ENCODE assay signal across 29 cellular contexts in the genomic region with DNA sequence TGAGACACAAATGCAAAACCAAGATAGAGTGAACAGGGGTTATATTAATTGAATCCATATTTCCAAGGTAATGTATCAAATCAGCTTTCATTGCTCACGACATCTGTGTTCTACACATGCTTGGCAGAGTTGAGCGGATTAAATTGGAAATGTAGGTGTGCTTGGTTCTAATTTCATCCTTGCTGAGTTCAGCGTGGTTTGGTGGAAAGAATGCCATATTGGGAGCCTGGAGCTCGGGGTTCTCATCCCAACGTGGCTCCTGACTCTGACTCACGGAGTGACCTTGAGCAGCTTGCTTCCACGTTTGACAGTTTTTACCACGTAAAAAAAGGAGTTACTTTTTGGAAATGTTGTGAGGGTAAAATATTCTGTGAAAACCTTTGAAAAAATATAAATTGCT.
"Had no signal": no experiment of that assay in that cellular context is flagged by ENCODE, and none has a peak within 500 bp of the region (broad histone marks: within the 10 kb centered on the region; RNA-seq: fewer than 3 reads in every experiment).

No MANE protein-coding gene starts in this region.

- H3K4me1 Mint-ChIP-seq: activated CD4-positive, alpha-beta T cell treated with anti-CD3 and anti-CD28 coated beads for 36 hours; activated CD4-positive, alpha-beta T cell treated with anti-CD3 and anti-CD28 coated beads, Interleukin-2, amount 10 ng/mL, durations not matched to agents 24 days and 14 days; activated CD8-positive, alpha-beta memory T cell treated with anti-CD3 and anti-CD28 coated beads, Interleukin-2, amount 10 ng/mL, durations not matched to agents 7 days and 5 days; activated naive CD4-positive, alpha-beta T cell treated with anti-CD3 and anti-CD28 coated beads, Interleukin-2, amount 50 U/mL, for 24 hours; activated naive CD8-positive, alpha-beta T cell treated with anti-CD3 and anti-CD28 coated beads for 36 hours; activated naive CD8-positive, alpha-beta T cell treated with anti-CD3 and anti-CD28 coated beads, Interleukin-2, amount 50 U/mL, for 24 hours had no signal

- H3K9me3 Mint-ChIP-seq: activated CD4-positive, alpha-beta memory T cell treated with anti-CD3 and anti-CD28 coated beads for 36 hours; activated CD4-positive, alpha-beta T cell treated with anti-CD3 and anti-CD28 coated beads, Interleukin-2, amount 10 ng/mL, durations not matched to agents 24 days and 14 days; activated naive CD4-positive, alpha-beta T cell treated with anti-CD3 and anti-CD28 coated beads for 36 hours; activated naive CD4-positive, alpha-beta T cell treated with anti-CD3 and anti-CD28 coated beads, Interleukin-2, amount 50 U/mL, for 24 hours; activated naive CD8-positive, alpha-beta T cell treated with anti-CD3 and anti-CD28 coated beads for 36 hours; activated naive CD8-positive, alpha-beta T cell treated with anti-CD3 and anti-CD28 coated beads, Interleukin-2, amount 50 U/mL, for 24 hours; activated T-helper 1 cell treated with anti-CD3 and anti-CD28 coated beads, Interleukin-12 subunit alpha, Interleukin-12 subunit beta, Interleukin-2, Interleukin-4 antibody, amounts not matched to agents 30 ng/mL and 10 ng/mL and 1 ng/mL, durations not matched to agents 14 hours and 24 hours and 36 hours; activated T-helper 2 cell treated with anti-CD3 and anti-CD28 coated beads, Interferon-gamma antibody, Interleukin-2, Interleukin-4, amounts not matched to agents 10 μg/mL and 5 μg/mL and 100 μg/mL, durations not matched to agents 14 hours and 24 hours and 36 hours; brain; effector memory CD8-positive, alpha-beta T cell had no signal

- H3K27ac ChIP-seq: ascending aorta, breast epithelium, foreskin keratinocyte, gastrocnemius medialis had no signal

- H3K27me3 ChIP-seq: ascending aorta, breast epithelium, esophagus muscularis mucosa, foreskin keratinocyte, gastrocnemius medialis had no signal

- H3K4me3 ChIP-seq: ascending aorta, breast epithelium, esophagus muscularis mucosa, gastrocnemius medialis had no signal

- H3K9me3 ChIP-seq: ascending aorta, breast epithelium, esophagus muscularis mucosa, gastrocnemius medialis had no signal

- H3K27ac Mint-ChIP-seq: activated CD4-positive, alpha-beta memory T cell treated with anti-CD3 and anti-CD28 coated beads for 36 hours; activated CD4-positive, alpha-beta T cell treated with anti-CD3 and anti-CD28 coated beads for 36 hours; activated CD4-positive, alpha-beta T cell treated with anti-CD3 and anti-CD28 coated beads, Interleukin-2, amount 10 ng/mL, durations not matched to agents 24 days and 14 days; activated CD8-positive, alpha-beta memory T cell treated with anti-CD3 and anti-CD28 coated beads, Interleukin-2, amount 10 ng/mL, durations not matched to agents 7 days and 5 days; activated CD8-positive, alpha-beta T cell treated with anti-CD3 and anti-CD28 coated beads, Interleukin-2, amount 10 ng/mL, durations not matched to agents 7 days and 5 days; activated naive CD4-positive, alpha-beta T cell treated with anti-CD3 and anti-CD28 coated beads for 36 hours; activated naive CD4-positive, alpha-beta T cell treated with anti-CD3 and anti-CD28 coated beads, Interleukin-2, amount 50 U/mL, for 24 hours; activated naive CD8-positive, alpha-beta T cell treated with anti-CD3 and anti-CD28 coated beads, Interleukin-2, amount 50 U/mL, for 24 hours; activated T-helper 1 cell treated with anti-CD3 and anti-CD28 coated beads, Interleukin-12 subunit alpha, Interleukin-12 subunit beta, Interleukin-2, Interleukin-4 antibody, amounts not matched to agents 30 ng/mL and 10 ng/mL and 1 ng/mL, durations not matched to agents 14 hours and 24 hours and 36 hours; activated T-helper 2 cell treated with anti-CD3 and anti-CD28 coated beads, Interferon-gamma antibody, Interleukin-2, Interleukin-4, amounts not matched to agents 10 μg/mL and 5 μg/mL and 100 μg/mL, durations not matched to agents 14 hours and 24 hours and 36 hours had no signal

- H3K4me1 ChIP-seq: breast epithelium, foreskin keratinocyte, gastrocnemius medialis had no signal

- ATAC-seq: activated CD4-positive, alpha-beta T cell treated with anti-CD3 and anti-CD28 coated beads for 36 hours; activated CD8-positive, alpha-beta memory T cell treated with anti-CD3 and anti-CD28 coated beads, Interleukin-2, amount 10 ng/mL, durations not matched to agents 7 days and 5 days; activated CD8-positive, alpha-beta T cell treated with anti-CD3 and anti-CD28 coated beads, Interleukin-2, amount 10 ng/mL, durations not matched to agents 7 days and 5 days; activated naive CD8-positive, alpha-beta T cell treated with anti-CD3 and anti-CD28 coated beads, Interleukin-2, amount 50 U/mL, for 24 hours; effector memory CD8-positive, alpha-beta T cell; foreskin keratinocyte; gastrocnemius medialis had no signal

- DNase-seq: activated CD4-positive, alpha-beta memory T cell treated with anti-CD3 and anti-CD28 coated beads for 36 hours; activated CD4-positive, alpha-beta T cell treated with anti-CD3 and anti-CD28 coated beads for 36 hours; activated CD4-positive, alpha-beta T cell treated with anti-CD3 and anti-CD28 coated beads, Interleukin-2, amount 10 ng/mL, durations not matched to agents 24 days and 14 days; activated CD4-positive, CD25-positive, alpha-beta regulatory T cell; activated CD4-positive, CD25-positive, alpha-beta regulatory T cell treated with anti-CD3 and anti-CD28 coated beads, Interleukin-2, amount 50 U/mL, for 72 hours; activated CD8-positive, alpha-beta memory T cell treated with anti-CD3 and anti-CD28 coated beads, Interleukin-2, amount 10 ng/mL, durations not matched to agents 7 days and 5 days; activated CD8-positive, alpha-beta memory T cell treated with anti-CD3 and anti-CD28 coated beads, Interleukin-2, amount 50 U/mL, for 4 hours; activated CD8-positive, alpha-beta T cell treated with anti-CD3 and anti-CD28 coated beads, Interleukin-2, amount 10 ng/mL, durations not matched to agents 7 days and 5 days; activated effector memory CD4-positive, alpha-beta T cell treated with anti-CD3 and anti-CD28 coated beads, Interleukin-2, amount 50 U/mL, for 16 hours; activated naive CD4-positive, alpha-beta T cell treated with anti-CD3 and anti-CD28 coated beads for 36 hours; activated naive CD8-positive, alpha-beta T cell treated with anti-CD3 and anti-CD28 coated beads for 36 hours; activated naive CD8-positive, alpha-beta T cell treated with anti-CD3 and anti-CD28 coated beads, Interleukin-2, amount 50 U/mL, for 24 hours; activated T-cell treated with anti-CD3 and anti-CD28 coated beads, Interleukin-2, amount 50 U/mL, for 1 hour; activated T-cell treated with anti-CD3 and anti-CD28 coated beads, Interleukin-2, amount 50 U/mL, for 48 hours; cortex of kidney; dermis blood vessel endothelial cell; effector CD4-positive, alpha-beta T cell; effector memory CD8-positive, alpha-beta T cell; erythroblast; foreskin keratinocyte; gastrocnemius medialis; glutamatergic neuron had no signal

- H3K27me3 Mint-ChIP-seq: activated CD4-positive, alpha-beta memory T cell treated with anti-CD3 and anti-CD28 coated beads for 36 hours; activated CD4-positive, alpha-beta T cell treated with anti-CD3 and anti-CD28 coated beads for 36 hours; activated CD4-positive, alpha-beta T cell treated with anti-CD3 and anti-CD28 coated beads, Interleukin-2, amount 10 ng/mL, durations not matched to agents 24 days and 14 days; activated CD8-positive, alpha-beta memory T cell treated with anti-CD3 and anti-CD28 coated beads, Interleukin-2, amount 10 ng/mL, durations not matched to agents 7 days and 5 days; activated naive CD4-positive, alpha-beta T cell treated with anti-CD3 and anti-CD28 coated beads, Interleukin-2, amount 50 U/mL, for 24 hours; activated naive CD8-positive, alpha-beta T cell treated with anti-CD3 and anti-CD28 coated beads for 36 hours; activated naive CD8-positive, alpha-beta T cell treated with anti-CD3 and anti-CD28 coated beads, Interleukin-2, amount 50 U/mL, for 24 hours; brain; effector memory CD8-positive, alpha-beta T cell had no signal

- H3K4me3 Mint-ChIP-seq: activated CD4-positive, alpha-beta memory T cell treated with anti-CD3 and anti-CD28 coated beads for 36 hours; activated CD4-positive, alpha-beta T cell treated with anti-CD3 and anti-CD28 coated beads for 36 hours; activated CD4-positive, alpha-beta T cell treated with anti-CD3 and anti-CD28 coated beads, Interleukin-2, amount 10 ng/mL, durations not matched to agents 24 days and 14 days; activated CD8-positive, alpha-beta memory T cell treated with anti-CD3 and anti-CD28 coated beads, Interleukin-2, amount 10 ng/mL, durations not matched to agents 7 days and 5 days; activated CD8-positive, alpha-beta T cell treated with anti-CD3 and anti-CD28 coated beads, Interleukin-2, amount 10 ng/mL, durations not matched to agents 7 days and 5 days; activated naive CD4-positive, alpha-beta T cell treated with anti-CD3 and anti-CD28 coated beads for 36 hours; activated naive CD4-positive, alpha-beta T cell treated with anti-CD3 and anti-CD28 coated beads, Interleukin-2, amount 50 U/mL, for 24 hours; activated naive CD8-positive, alpha-beta T cell treated with anti-CD3 and anti-CD28 coated beads for 36 hours; activated naive CD8-positive, alpha-beta T cell treated with anti-CD3 and anti-CD28 coated beads, Interleukin-2, amount 50 U/mL, for 24 hours; activated T-helper 1 cell treated with anti-CD3 and anti-CD28 coated beads, Interleukin-12 subunit alpha, Interleukin-12 subunit beta, Interleukin-2, Interleukin-4 antibody, amounts not matched to agents 30 ng/mL and 10 ng/mL and 1 ng/mL, durations not matched to agents 14 hours and 24 hours and 36 hours; brain; effector memory CD8-positive, alpha-beta T cell had no signal
